In the genomic region with DNA sequence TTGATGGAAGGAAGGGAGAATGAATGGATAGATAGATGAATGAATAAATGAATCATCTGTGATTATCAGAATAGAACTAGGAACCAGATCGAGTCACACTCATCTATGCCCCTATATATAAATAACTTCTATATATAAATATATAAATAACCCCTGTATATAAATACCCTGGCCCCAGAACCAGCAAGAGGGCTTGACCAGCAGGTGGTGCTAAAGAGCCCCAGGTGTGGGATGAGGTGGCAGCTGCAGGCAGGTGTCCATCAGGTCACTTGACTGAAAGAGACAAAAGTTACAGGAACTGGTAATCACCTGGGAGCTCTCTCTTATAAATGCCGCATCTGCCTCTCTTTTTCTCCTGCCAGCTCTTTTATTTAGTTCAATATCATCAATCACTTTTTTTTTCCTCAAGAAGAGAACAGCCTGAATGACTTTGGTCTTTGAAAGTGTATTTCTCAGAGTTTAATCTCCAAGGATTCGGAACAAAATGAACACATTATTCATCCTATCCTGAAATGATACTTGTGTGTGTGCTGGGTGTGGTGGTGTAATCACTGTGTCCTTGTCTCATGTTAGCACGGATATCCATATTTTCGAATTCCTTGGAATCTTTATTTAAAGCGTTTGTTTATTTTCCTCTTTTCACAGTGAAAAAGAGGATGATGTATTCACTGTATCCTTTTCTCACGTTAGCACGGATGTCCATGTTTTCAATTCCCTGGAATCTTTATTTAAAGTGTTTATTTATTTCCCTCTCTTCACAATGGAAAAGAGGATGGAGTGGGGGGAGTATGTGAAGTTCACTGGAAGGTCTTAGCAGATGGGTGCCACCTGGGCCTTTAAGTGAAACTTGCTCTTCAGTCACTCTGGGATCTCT, we compare ENCODE assay signal across 8 cellular contexts.
DNase-seq lines count a peak whose midpoint lies in the region; ATAC-seq and TF ChIP-seq lines count a peak whose summit lies in the region.

No MANE protein-coding gene starts in this region.

- peak; percentile 16 for DNase-seq in KG1 (lab: John Stamatoyannopoulos, UW)
- peak; percentile 63 for DNase-seq in activated naive CD8-positive, alpha-beta T cell treated with anti-CD3 and anti-CD28 coated beads, Interleukin-2, amount 50 U/mL, for 16 hours (ENCODE audit: low read depth, low spot score)
- DNase-seq in hepatic stellate cell (ENCODE audit: low spot score) = peak; percentile 44
- peak; percentile 55 to 63 for DNase-seq in stimulated activated CD4-positive, alpha-beta T cell treated with anti-CD3 and anti-CD28 coated beads, Interleukin-15, amount 100 ng/mL, for 1 hour (ENCODE audit: low read depth in 1 of 2, low spot score in 1 of 2)
- DNase-seq in cerebellar nuclear complex (lab: John Stamatoyannopoulos, UW) = no peak

- peak; percentile 76 for TF ChIP-seq CTCF in GM12872 (IDR thresholded peaks at IDR 0.05; ENCODE audit: insufficient read depth, low read depth, low read length)

- peak; percentile 44; the same call in 2 of the 3 replicates for ATAC-seq in SK-N-SH treated with all-trans-retinoic acid at 6 μM for 48 hours
- no peak for ATAC-seq in HG02610 (IDR thresholded peaks at IDR 0.05; ENCODE audit: unreplicated experiment)

TF ChIP-seq in SK-N-SH treated with all-trans-retinoic acid at 6 μM for 48 hours, 23 proteins besides CTCF, POLR2A, EP300 and RAD21:
- TF ChIP-seq CSDC2 (CRISPR knock-in tag; IDR thresholded peaks at IDR 0.05) (no peak), ZC3H10 (CRISPR knock-in tag; IDR thresholded peaks at IDR 0.05) (no peak), SNAI2 (CRISPR knock-in tag; IDR thresholded peaks at IDR 0.05) (no peak)

Comparison
In these comparisons a context has a peak if more than half of its experiments do, and no peak if none do; other contexts are left out.
1. DNase-seq: peak in KG1 (single experiment), activated naive CD8-positive, alpha-beta T cell treated with anti-CD3 and anti-CD28 coated beads, Interleukin-2, amount 50 U/mL, for 16 hours (single experiment), hepatic stellate cell (single experiment) and stimulated activated CD4-positive, alpha-beta T cell treated with anti-CD3 and anti-CD28 coated beads, Interleukin-15, amount 100 ng/mL, for 1 hour (2 of 2); none in cerebellar nuclear complex (0 of 2).